15 cellular contexts compared by ENCODE assay signal in genomic region chr9:129283705-129284606, GRCh38.
DNase-seq lines count a peak whose midpoint lies in the region; ATAC-seq and TF ChIP-seq lines count a peak whose summit lies in the region.
"Had no signal": no experiment of that assay in that cellular context is flagged by ENCODE, and none has a peak within 500 bp of the region (broad histone marks: within the 10 kb centered on the region; RNA-seq: fewer than 3 reads in every experiment).

No MANE protein-coding gene starts in this region.

- no peak overlapping the region for H3K27ac Mint-ChIP-seq in activated T-cell treated with anti-CD3 and anti-CD28 coated beads, Interleukin-2, amount 50 U/mL, for 24 hours
- no peak overlapping the region for H3K27ac Mint-ChIP-seq in activated CD4-positive, alpha-beta memory T cell treated with anti-CD3 and anti-CD28 coated beads, Interleukin-2, amount 10 ng/mL, durations not matched to agents 7 days and 5 days
- H3K27ac Mint-ChIP-seq: stimulated activated naive B cell treated with anti-CD40 and anti-IgM and Interleukin-4, amounts not matched to agents 10 μg/mL and 1 μg/mL and 100 μg/mL, for 72 hours; T-cell had no signal

- POLR2A ChIA-PET in activated CD4-positive, alpha-beta memory T cell treated with anti-CD3 and anti-CD28 coated beads, Interleukin-2, amount 10 ng/mL, durations not matched to agents 7 days and 5 days (lab: Charles Lee) = no interaction called here

- 90 to 91% methylated on average over 25 to 28 of the region's 28 CpGs for WGBS in testis, 2 donors

- H3K4me3 Mint-ChIP-seq in activated T-cell treated with anti-CD3 and anti-CD28 coated beads, Interleukin-2, amount 50 U/mL, for 24 hours = no peak overlapping the region
- H3K4me3 Mint-ChIP-seq in activated T-cell treated with anti-CD3 and anti-CD28 coated beads, Interleukin-2, amount 50 U/mL, for 4 hours = no peak overlapping the region
- no peak overlapping the region for H3K4me3 Mint-ChIP-seq in activated CD4-positive, alpha-beta memory T cell treated with anti-CD3 and anti-CD28 coated beads, Interleukin-2, amount 10 ng/mL, durations not matched to agents 7 days and 5 days
- H3K4me3 Mint-ChIP-seq: H9; stimulated activated naive B cell treated with anti-CD40 and anti-IgM and Interleukin-4, amounts not matched to agents 10 μg/mL and 1 μg/mL and 100 μg/mL, for 72 hours; T-cell had no signal

- H3K4me3 ChIP-seq in lower lobe of right lung (peak overlapping the region; percentile 61), testis (no peak overlapping the region)

- DNase-seq in activated T-cell treated with anti-CD3 and anti-CD28 coated beads, Interleukin-2, amount 50 U/mL, for 24 hours = peak; percentile 18
- no peak for DNase-seq in activated T-cell treated with anti-CD3 and anti-CD28 coated beads, Interleukin-2, amount 50 U/mL, for 4 hours
- peak; percentile 12 for DNase-seq in activated CD4-positive, alpha-beta memory T cell treated with anti-CD3 and anti-CD28 coated beads, Interleukin-2, amount 10 ng/mL, durations not matched to agents 7 days and 5 days
- peak; percentile 40 for DNase-seq in lower lobe of right lung
- DNase-seq in testis = peak; percentile 9
- DNase-seq in foreskin melanocyte = no peak
- DNase-seq: brain microvascular endothelial cell; COR-L47; H9; occipital lobe; stimulated activated naive B cell treated with anti-CD40 and anti-IgM and Interleukin-4, amounts not matched to agents 10 μg/mL and 1 μg/mL and 100 μg/mL, for 72 hours had no signal

- no peak for TF ChIP-seq POLR2A in testis (IDR thresholded peaks at IDR 0.05)

- CTCF ChIA-PET in activated CD4-positive, alpha-beta memory T cell treated with anti-CD3 and anti-CD28 coated beads, Interleukin-2, amount 10 ng/mL, durations not matched to agents 7 days and 5 days (lab: Charles Lee) = no interaction called here

- H3K4me1 Mint-ChIP-seq in activated T-cell treated with anti-CD3 and anti-CD28 coated beads, Interleukin-2, amount 50 U/mL, for 24 hours (ENCODE audit: low read depth) = no peaks in the 10 kb centered on the region
- no peaks in the 10 kb centered on the region for H3K4me1 Mint-ChIP-seq in activated T-cell treated with anti-CD3 and anti-CD28 coated beads, Interleukin-2, amount 50 U/mL, for 4 hours (ENCODE audit: low read depth)
- no peaks in the 10 kb centered on the region for H3K4me1 Mint-ChIP-seq in activated CD4-positive, alpha-beta memory T cell treated with anti-CD3 and anti-CD28 coated beads, Interleukin-2, amount 10 ng/mL, durations not matched to agents 7 days and 5 days
- H3K4me1 Mint-ChIP-seq: T-cell had no signal

- no peak for ATAC-seq in activated T-cell treated with anti-CD3 and anti-CD28 coated beads, Interleukin-2, amount 50 U/mL, for 4 hours
- no peak for ATAC-seq in lower lobe of right lung
- no peak for ATAC-seq in HG03039 (IDR thresholded peaks at IDR 0.05; ENCODE audit: unreplicated experiment)
- no peak for ATAC-seq in GM21390 (IDR thresholded peaks at IDR 0.05; ENCODE audit: unreplicated experiment)
- ATAC-seq: activated naive CD4-positive, alpha-beta T cell treated with anti-CD3 and anti-CD28 coated beads, Interleukin-2, amount 50 U/mL, for 72 hours; stimulated activated naive B cell treated with anti-CD40 and anti-IgM and Interleukin-4, amounts not matched to agents 10 μg/mL and 1 μg/mL and 100 μg/mL, for 72 hours had no signal

- H3K4me1 ChIP-seq in lower lobe of right lung (peaks cover 27% of the 10 kb centered on the region), testis (no peaks in the 10 kb centered on the region)

- no peaks in the 10 kb centered on the region for H3K36me3 Mint-ChIP-seq in activated T-cell treated with anti-CD3 and anti-CD28 coated beads, Interleukin-2, amount 50 U/mL, for 24 hours (ENCODE audit: low read depth)
- no peaks in the 10 kb centered on the region for H3K36me3 Mint-ChIP-seq in activated T-cell treated with anti-CD3 and anti-CD28 coated beads, Interleukin-2, amount 50 U/mL, for 4 hours (ENCODE audit: insufficient read depth)
- H3K36me3 Mint-ChIP-seq in activated CD4-positive, alpha-beta memory T cell treated with anti-CD3 and anti-CD28 coated beads, Interleukin-2, amount 10 ng/mL, durations not matched to agents 7 days and 5 days (ENCODE audit: low read depth) = no peaks in the 10 kb centered on the region
- H3K36me3 Mint-ChIP-seq: activated naive CD4-positive, alpha-beta T cell treated with anti-CD3 and anti-CD28 coated beads, Interleukin-2, amount 50 U/mL, for 72 hours; stimulated activated naive B cell treated with anti-CD40 and anti-IgM and Interleukin-4, amounts not matched to agents 10 μg/mL and 1 μg/mL and 100 μg/mL, for 72 hours; T-cell had no signal

- H3K36me3 ChIP-seq in lower lobe of right lung = no peaks in the 10 kb centered on the region
- no peaks in the 10 kb centered on the region for H3K36me3 ChIP-seq in testis (ENCODE audit: low read depth, missing control alignments)
- H3K36me3 ChIP-seq: brain microvascular endothelial cell had no signal

- H3K27ac ChIP-seq in lower lobe of right lung (peak overlapping the region; percentile 76), testis (no peak overlapping the region)
- H3K27ac ChIP-seq: brain microvascular endothelial cell had no signal

- TF ChIP-seq CTCF in lower lobe of right lung (IDR thresholded peaks at IDR 0.05) = no peak
- no peak for TF ChIP-seq CTCF in testis (IDR thresholded peaks at IDR 0.05)

- H3K27me3 ChIP-seq in lower lobe of right lung (ENCODE audit: low read depth) (no peaks in the 10 kb centered on the region), testis (no peaks in the 10 kb centered on the region)
- H3K27me3 ChIP-seq: brain microvascular endothelial cell had no signal

- H3K9me3 ChIP-seq in lower lobe of right lung (no peaks in the 10 kb centered on the region), testis (no peaks in the 10 kb centered on the region)

- no peaks in the 10 kb centered on the region for H3K27me3 Mint-ChIP-seq in activated T-cell treated with anti-CD3 and anti-CD28 coated beads, Interleukin-2, amount 50 U/mL, for 24 hours
- H3K27me3 Mint-ChIP-seq in activated T-cell treated with anti-CD3 and anti-CD28 coated beads, Interleukin-2, amount 50 U/mL, for 4 hours (ENCODE audit: low read depth) = no peaks in the 10 kb centered on the region
- H3K27me3 Mint-ChIP-seq in activated CD4-positive, alpha-beta memory T cell treated with anti-CD3 and anti-CD28 coated beads, Interleukin-2, amount 10 ng/mL, durations not matched to agents 7 days and 5 days = no peaks in the 10 kb centered on the region
- H3K27me3 Mint-ChIP-seq: T-cell had no signal

- H3K9me3 Mint-ChIP-seq in activated T-cell treated with anti-CD3 and anti-CD28 coated beads, Interleukin-2, amount 50 U/mL, for 24 hours = no peaks in the 10 kb centered on the region
- H3K9me3 Mint-ChIP-seq in activated T-cell treated with anti-CD3 and anti-CD28 coated beads, Interleukin-2, amount 50 U/mL, for 4 hours = no peaks in the 10 kb centered on the region
- no peaks in the 10 kb centered on the region for H3K9me3 Mint-ChIP-seq in activated CD4-positive, alpha-beta memory T cell treated with anti-CD3 and anti-CD28 coated beads, Interleukin-2, amount 10 ng/mL, durations not matched to agents 7 days and 5 days
- H3K9me3 Mint-ChIP-seq: activated naive CD4-positive, alpha-beta T cell treated with anti-CD3 and anti-CD28 coated beads, Interleukin-2, amount 50 U/mL, for 72 hours; H9; stimulated activated naive B cell treated with anti-CD40 and anti-IgM and Interleukin-4, amounts not matched to agents 10 μg/mL and 1 μg/mL and 100 μg/mL, for 72 hours; T-cell had no signal

- intact Hi-C loops in lower lobe of right lung (cut with DNase I) (no loop called here), testis (cut with DNase I; ENCODE audit: low total_unique reads) (no loop called here)

Comparison
In these comparisons a context has a peak if more than half of its experiments do, and no peak if none do; other contexts are left out.
1. DNase-seq: peak in activated T-cell treated with anti-CD3 and anti-CD28 coated beads, Interleukin-2, amount 50 U/mL, for 24 hours (single experiment), activated CD4-positive, alpha-beta memory T cell treated with anti-CD3 and anti-CD28 coated beads, Interleukin-2, amount 10 ng/mL, durations not matched to agents 7 days and 5 days (single experiment), lower lobe of right lung (single experiment) and testis (single experiment); none in activated T-cell treated with anti-CD3 and anti-CD28 coated beads, Interleukin-2, amount 50 U/mL, for 4 hours (single experiment) and foreskin melanocyte (single experiment).